Comparison of ENCODE assay signal across 11 cellular contexts in the genomic region with DNA sequence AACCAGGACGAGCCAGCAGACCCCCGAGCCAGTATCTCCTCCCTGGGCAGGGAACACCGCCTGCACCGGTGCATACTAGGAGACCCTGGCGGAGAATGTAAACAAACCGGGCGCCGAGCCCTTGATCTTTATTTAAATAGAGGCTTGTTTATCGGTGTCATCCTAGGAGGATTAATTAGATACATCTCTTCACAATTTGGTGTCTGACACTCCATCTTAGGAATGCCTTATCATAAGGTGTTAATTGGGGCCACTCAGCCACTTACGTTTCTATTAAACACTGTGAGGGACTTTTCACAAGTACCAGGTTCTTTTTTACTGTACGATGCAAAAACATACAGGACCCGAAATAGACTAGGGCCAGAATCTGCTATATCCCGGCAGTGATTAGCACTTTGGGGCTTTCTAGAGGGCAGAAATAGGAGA. TPM values are rescaled to one million over a fixed set of nuclear protein-coding genes. Genes with fewer than 3 reads are reported as not detected.
DNase-seq lines count a peak whose midpoint lies in the region; TF ChIP-seq lines count a peak whose summit lies in the region.
"Had no signal": no experiment of that assay in that cellular context is flagged by ENCODE, and none has a peak within 500 bp of the region (broad histone marks: within the 10 kb centered on the region; RNA-seq: fewer than 3 reads in every experiment).

No MANE protein-coding gene starts in this region.

- peaks cover 17% of the 10 kb centered on the region for H3K4me1 ChIP-seq in CD8-positive, alpha-beta memory T cell (ENCODE audit: insufficient read depth, low read length)
- H3K4me1 ChIP-seq in HUES64 (ENCODE audit: insufficient read depth, low read length) (peaks cover 61% of the 10 kb centered on the region), OCI-LY7 (ENCODE audit: insufficient read depth, low read length, poor library complexity, severe bottlenecking) (no peaks in the 10 kb centered on the region)

- POLR2A ChIA-PET in CD8-positive, alpha-beta memory T cell (lab: Charles Lee), result interaction anchor here (2.9 kb wide), 1 partner anchor 635 kb away, joined by 14 read pairs; a partner anchor contains a TSS
- POLR2A ChIA-PET in OCI-LY7 (lab: Charles Lee), result no interaction called here

- H3K9me2 ChIP-seq in OCI-LY7 (ENCODE audit: insufficient read depth, low read length), result no peaks in the 10 kb centered on the region

- WGBS in HUES64, result 1% methylated on average over 12 of the region's 13 CpGs

- H3K36me3 ChIP-seq in CD8-positive, alpha-beta memory T cell (ENCODE audit: insufficient read depth, low read length), result peaks cover 6% of the 10 kb centered on the region
- H3K36me3 ChIP-seq in HUES64 (ENCODE audit: insufficient read depth, low read length) (no peaks in the 10 kb centered on the region), OCI-LY7 (ENCODE audit: insufficient read depth, low read length) (no peaks in the 10 kb centered on the region)
- H3K36me3 ChIP-seq: pancreas had no signal

- H3K27ac Mint-ChIP-seq in CD8-positive, alpha-beta memory T cell, result peak overlapping the region; percentile 85 to 99 (median 96)
- H3K27ac Mint-ChIP-seq in endothelial cell (ENCODE audit: unreplicated experiment) (no peak overlapping the region), progenitor cell of endocrine pancreas (no peak overlapping the region)

- no peaks in the 10 kb centered on the region for H3K9me3 ChIP-seq in CD8-positive, alpha-beta memory T cell (ENCODE audit: low read length)
- H3K9me3 ChIP-seq in HUES64 (ENCODE audit: insufficient read depth, low read depth, low read length) (no peaks in the 10 kb centered on the region), OCI-LY7 (ENCODE audit: low read length) (no peaks in the 10 kb centered on the region)
- H3K9me3 ChIP-seq: pancreas had no signal

- H3K4me2 ChIP-seq in OCI-LY7 (ENCODE audit: low read length), result no peak overlapping the region

- no peaks in the 10 kb centered on the region for H3K27me3 ChIP-seq in CD8-positive, alpha-beta memory T cell (ENCODE audit: insufficient read depth, low read length, poor library complexity, severe bottlenecking)
- H3K27me3 ChIP-seq in HUES64 (ENCODE audit: insufficient read depth, low read length), result peaks cover 98% of the 10 kb centered on the region

- peaks cover 5 to 10% of the 10 kb centered on the region in 2 donors for H3K27me3 Mint-ChIP-seq in CD8-positive, alpha-beta memory T cell
- H3K27me3 Mint-ChIP-seq in endothelial cell (ENCODE audit: unreplicated experiment) (peaks cover 17% of the 10 kb centered on the region), progenitor cell of endocrine pancreas (peaks cover 85% of the 10 kb centered on the region)

- no peaks in the 10 kb centered on the region for H3K79me2 ChIP-seq in OCI-LY7 (ENCODE audit: insufficient read depth, low read depth, low read length)

- H3K36me3 Mint-ChIP-seq in CD8-positive, alpha-beta memory T cell, result peaks cover 14 to 65% (median 20%) of the 10 kb centered on the region in 3 donors
- H3K36me3 Mint-ChIP-seq in endothelial cell (ENCODE audit: low read depth, unreplicated experiment) (no peaks in the 10 kb centered on the region), progenitor cell of endocrine pancreas (ENCODE audit: insufficient read depth) (no peaks in the 10 kb centered on the region)

- H3K4me3 ChIP-seq in CD8-positive, alpha-beta memory T cell (ENCODE audit: low read length), result peak overlapping the region; percentile 84
- peak overlapping the region; percentile 53 for H3K4me3 ChIP-seq in HUES64 (ENCODE audit: low read length)
- no peak overlapping the region for H3K4me3 ChIP-seq in OCI-LY7 (ENCODE audit: low read depth, low read length, poor library complexity, severe bottlenecking)

- DNase-seq in CD8-positive, alpha-beta memory T cell, result no peak
- DNase-seq in endothelial cell (ENCODE audit: low spot score), result no peak
- no peak for DNase-seq in progenitor cell of endocrine pancreas (ENCODE audit: low spot score, unreplicated experiment)
- no peak for DNase-seq in NOMO-1 (lab: John Stamatoyannopoulos, UW; ENCODE audit: unreplicated experiment in 2 of 2)
- DNase-seq in NCI-H2227 treated with DMSO at 0.1 percent for 48 hours (lab: John Stamatoyannopoulos, UW), result no peak
- DNase-seq in hippocampal formation (lab: John Stamatoyannopoulos, UW), result no peak
- DNase-seq in OCI-LY7 (ENCODE audit: low spot score), result no peak
- DNase-seq: pancreas; stimulated activated naive CD4-positive, alpha-beta T cell treated with Interleukin-2 at 50 U/mL for 16 hours had no signal

- TF ChIP-seq CTCF in endothelial cell (IDR thresholded peaks at IDR 0.05; ENCODE audit: unreplicated experiment) (no peak), progenitor cell of endocrine pancreas (IDR thresholded peaks at IDR 0.05; ENCODE audit: unreplicated experiment) (no peak), OCI-LY7 (conservative IDR thresholded peaks at IDR 0.05; ENCODE audit: low read length) (no peak)

- peak overlapping the region; percentile 72 for H3K27ac ChIP-seq in CD8-positive, alpha-beta memory T cell (ENCODE audit: low read depth, low read length)
- H3K27ac ChIP-seq in HUES64 (ENCODE audit: low read depth, low read length) (no peak overlapping the region; the same call in 1 of the 2 replicates), OCI-LY7 (ENCODE audit: low read depth, low read length, poor library complexity, severe bottlenecking) (no peak overlapping the region)
- H3K27ac ChIP-seq: pancreas had no signal

- intact Hi-C loops in OCI-LY7 (cut with micrococcal nuclease; ENCODE audit: unreplicated experiment), result loop anchor here (5.0 kb wide), 1 partner anchor 613 kb away; no protein-coding TSS in a partner anchor

- no peak overlapping the region for H2AFZ ChIP-seq in OCI-LY7 (ENCODE audit: low read length)

- no peak overlapping the region for H3K9ac ChIP-seq in HUES64 (ENCODE audit: low read depth, low read length)

- no peaks in the 10 kb centered on the region for H3K9me3 Mint-ChIP-seq in CD8-positive, alpha-beta memory T cell
- H3K9me3 Mint-ChIP-seq in endothelial cell (ENCODE audit: unreplicated experiment), result no peaks in the 10 kb centered on the region
- H3K9me3 Mint-ChIP-seq in progenitor cell of endocrine pancreas (ENCODE audit: low read depth), result no peaks in the 10 kb centered on the region

- CTCF ChIA-PET in CD8-positive, alpha-beta memory T cell (lab: Charles Lee), result interaction anchor here (0.6 to 3.4 kb wide), 8 partner anchors 8 to 635 kb away, joined by 3 to 130 read pairs (median 16); a partner anchor contains a TSS
- CTCF ChIA-PET in OCI-LY7 (lab: Charles Lee; ENCODE audit: unreplicated experiment), result no interaction called here

- H3K4me1 Mint-ChIP-seq in CD8-positive, alpha-beta memory T cell, result peaks cover 43 to 66% (median 53%) of the 10 kb centered on the region in 3 donors
- H3K4me1 Mint-ChIP-seq in endothelial cell (ENCODE audit: unreplicated experiment) (peaks cover 25% of the 10 kb centered on the region), progenitor cell of endocrine pancreas (ENCODE audit: low read depth) (peaks cover 18% of the 10 kb centered on the region)

- no TSS peak for BruUV-seq in OCI-LY7 (replicated peaks; lab: Mats Ljungman, UMichigan)

- peak overlapping the region; percentile 95 to 100 (median 99) for H3K4me3 Mint-ChIP-seq in CD8-positive, alpha-beta memory T cell
- peak overlapping the region; percentile 82 for H3K4me3 Mint-ChIP-seq in endothelial cell (ENCODE audit: unreplicated experiment)
- H3K4me3 Mint-ChIP-seq in progenitor cell of endocrine pancreas (ENCODE audit: low read depth), result peak overlapping the region; percentile 81

- no peaks in the 10 kb centered on the region for H4K20me1 ChIP-seq in OCI-LY7 (ENCODE audit: insufficient read depth, low read length)

RNA-seq across cellular contexts. Expression of a gene that starts 8.0 kb away (rescaled TPM):
- total RNA-seq in CD8-positive, alpha-beta memory T cell, result 10 to 100 TPM; 37.1 to 37.2 TPM
- 188 TPM for polyA plus RNA-seq in CD8-positive, alpha-beta memory T cell
- polyA plus RNA-seq in HUES64 (2013, experiment 1 of 2), result 21.3 TPM
- polyA plus RNA-seq in HUES64 (2013, experiment 2 of 2), result 24.8 TPM
- total RNA-seq in endothelial cell (ENCODE audit: unreplicated experiment), result 5.1 TPM
- total RNA-seq in progenitor cell of endocrine pancreas, result 0.11 TPM in 1 of 2 replicates, not detected in the other
- total RNA-seq in OCI-LY7 (2014; rRNA removed; shearing (Covaris generic)), result not detected in 2 replicates
- not detected in 2 replicates for total RNA-seq in OCI-LY7 (2022)
- total RNA-seq: epithelial cell of proximal tubule had no signal

Comparison
In these comparisons a context has a peak if more than half of its experiments do, and no peak if none do; other contexts are left out.
1. H3K27ac Mint-ChIP-seq: peak in CD8-positive, alpha-beta memory T cell (8 of 8); none in endothelial cell (single experiment) and progenitor cell of endocrine pancreas (single experiment).
2. Peak in every context shown above with its lines, with median percentiles within 50 percentile points of each other: H3K4me3 Mint-ChIP-seq.